29 cellular contexts compared by ENCODE assay signal in the genomic region with DNA sequence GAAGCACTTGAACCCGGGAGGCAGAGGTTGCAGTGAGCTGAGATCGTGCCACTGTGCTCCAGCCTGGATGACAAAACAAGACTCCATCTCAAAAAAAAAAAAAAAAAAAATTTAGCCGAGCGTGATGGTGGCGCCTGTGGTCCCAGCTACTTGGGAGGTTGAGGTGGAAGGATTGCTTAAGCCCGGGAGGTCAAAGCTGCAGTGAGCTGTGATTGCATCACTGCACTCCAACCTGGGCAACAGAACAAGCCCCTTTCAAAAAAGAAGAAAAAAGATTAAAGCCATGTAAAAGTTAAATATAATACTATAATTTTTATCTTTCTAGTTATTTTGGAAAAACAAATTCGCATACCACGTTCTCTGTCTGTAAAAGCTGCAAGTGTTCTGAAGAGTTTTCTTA.
DNase-seq lines count a peak whose midpoint lies in the region; ATAC-seq, FAIRE-seq and TF ChIP-seq lines count a peak whose summit lies in the region.
"Had no signal": no experiment of that assay in that cellular context is flagged by ENCODE, and none has a peak within 500 bp of the region (broad histone marks: within the 10 kb centered on the region; RNA-seq: fewer than 3 reads in every experiment).

No MANE protein-coding gene starts in this region.

- H3K4me1 ChIP-seq in HepG2 (ENCODE audit: insufficient read depth, low read length) (no peaks in the 10 kb centered on the region), right lobe of liver (no peaks in the 10 kb centered on the region), K562 (replicated peaks in 1 of 2; ENCODE audit: control insufficient read depth in 2 of 2, insufficient read depth in 2 of 2, low read length in 2 of 2) (no peaks in the 10 kb centered on the region; a peak in 1 of 5 replicates), H1 (replicated peaks in 1 of 4; ENCODE audit: control insufficient read depth in 3 of 4, insufficient read depth in 4 of 4, low read length in 3 of 4) (no peaks in the 10 kb centered on the region)
- H3K4me1 ChIP-seq: BE2C, BLaER1 had no signal

- no peak overlapping the region for H3K4me3 Mint-ChIP-seq in effector memory CD8-positive, alpha-beta T cell
- H3K4me3 Mint-ChIP-seq: CD14-positive monocyte; CD4-positive, alpha-beta memory T cell; CD4-positive, CD25-positive, alpha-beta regulatory T cell; CD8-positive, alpha-beta memory T cell had no signal

- H2BK12ac ChIP-seq in H1 (ENCODE audit: low read depth, low read length): no peak overlapping the region

- H3K9me3 ChIP-seq in HepG2 (ENCODE audit: low read length) (no peaks in the 10 kb centered on the region), right lobe of liver (no peaks in the 10 kb centered on the region), K562 (replicated peaks; ENCODE audit: control insufficient read depth, insufficient read depth, low read depth, low read length) (no peaks in the 10 kb centered on the region), H1 (ENCODE audit: insufficient read depth in 2 of 2, low read depth in 1 of 2, low read length in 1 of 2) (no peaks in the 10 kb centered on the region)
- H3K9me3 ChIP-seq: BE2C, BLaER1 had no signal

- no peak overlapping the region for H3K4ac ChIP-seq in H1 (replicated peaks; ENCODE audit: insufficient read length, low read depth, low read length)

- H3K36me3 Mint-ChIP-seq in effector memory CD8-positive, alpha-beta T cell (ENCODE audit: insufficient read depth): peaks cover 20% of the 10 kb centered on the region

- no TSS peak for BruUV-seq in HepG2 (replicated peaks; lab: Mats Ljungman, UMichigan)
- BruUV-seq in K562 (replicated peaks; lab: Mats Ljungman, UMichigan): no TSS peak

- no peaks in the 10 kb centered on the region for H3K79me1 ChIP-seq in H1 (ENCODE audit: low read depth, low read length)

- no peak overlapping the region for H3K18ac ChIP-seq in H1 (ENCODE audit: extremely low read depth, low read length)

- H3K27ac Mint-ChIP-seq in effector memory CD8-positive, alpha-beta T cell: no peak overlapping the region
- H3K27ac Mint-ChIP-seq: CD14-positive monocyte; CD4-positive, CD25-positive, alpha-beta regulatory T cell had no signal

- H4K8ac ChIP-seq in H1 (ENCODE audit: extremely low read depth, insufficient read depth, low read length): no peak overlapping the region; the same call in 1 of the 2 replicates

- no peak for ATAC-seq in HepG2
- no peak for ATAC-seq in right lobe of liver
- ATAC-seq in K562: no peak
- no peak for ATAC-seq in effector memory CD8-positive, alpha-beta T cell (replicated peaks)
- ATAC-seq in HG03108 (IDR thresholded peaks at IDR 0.05; ENCODE audit: unreplicated experiment): no peak
- ATAC-seq: GM12878 had no signal

- H4K20me1 ChIP-seq in HepG2 (ENCODE audit: insufficient read depth, low read length) (no peaks in the 10 kb centered on the region), K562 (replicated peaks; ENCODE audit: control insufficient read depth, insufficient read depth, low read length) (no peaks in the 10 kb centered on the region), H1 (replicated peaks in 1 of 2; ENCODE audit: control insufficient read depth in 1 of 2, insufficient read depth in 2 of 2, low read length in 2 of 2) (no peaks in the 10 kb centered on the region)
- H4K20me1 ChIP-seq: BLaER1 had no signal

- H3K4me1 Mint-ChIP-seq in effector memory CD8-positive, alpha-beta T cell (ENCODE audit: low read depth in 2 of 2): no peaks in the 10 kb centered on the region
- H3K4me1 Mint-ChIP-seq: CD14-positive monocyte; CD4-positive, alpha-beta memory T cell; CD8-positive, alpha-beta memory T cell had no signal

- TF ChIP-seq CTCF in HepG2 (CRISPR knock-in tag; IDR thresholded peaks at IDR 0.05): no peak
- TF ChIP-seq CTCF in right lobe of liver (IDR thresholded peaks at IDR 0.05): no peak
- TF ChIP-seq CTCF in NB4 (IDR thresholded peaks at IDR 0.05; ENCODE audit: low read depth, low read length): no peak
- no peak for TF ChIP-seq CTCF in K562 (IDR thresholded peaks at IDR 0.05 in 2 of 3, conservative IDR thresholded peaks at IDR 0.05 in 1 of 3; ENCODE audit: insufficient read depth in 2 of 3, low read depth in 1 of 3, low read length in 3 of 3)
- TF ChIP-seq CTCF in H1 (IDR thresholded peaks at IDR 0.05; ENCODE audit: control extremely low read depth in 1 of 3, insufficient read depth in 1 of 3, low read depth in 1 of 3, low read length in 3 of 3): no peak

- POLR2A ChIA-PET in HepG2 (lab: Yijun Ruan, JAX) (no interaction called here), K562 (lab: Yijun Ruan, JAX) (interaction anchor here (0.6 to 1.0 kb wide), 2 partner anchors 73 to 100 kb away, joined by 3 read pairs; partner anchors contain the start of gene PRKCI), H1 (lab: Charles Lee; ENCODE audit: partially characterized antibody) (interaction anchor here (0.6 kb wide), 1 partner anchor 270 kb away, joined by 4 read pairs; no protein-coding TSS in a partner anchor)

- WGBS in HepG2 (ENCODE audit: low lambda C conversion rate): 92% methylated on average over 8 of the region's 8 CpGs
- 91% methylated on average over 7 of the region's 8 CpGs for WGBS in right lobe of liver (ENCODE audit: insufficient coverage, low coverage, low lambda C conversion rate, missing lambda C conversion rate)
- 92% methylated on average over 4 of the region's 8 CpGs for WGBS in K562 (ENCODE audit: insufficient coverage, low coverage, missing lambda C conversion rate)
- WGBS in H1 (ENCODE audit: extremely low coverage in 1 of 2, insufficient coverage in 1 of 2, insufficient read length in 1 of 2, insufficient replicate concordance in 2 of 2, low coverage in 1 of 2, low lambda C conversion rate in 2 of 2, missing lambda C conversion rate in 1 of 2), 2 experiments: 92% methylated on average over 8 of the region's 8 CpGs; no CpG with 5 or more reads in 1 of the 2 experiments

- H2BK15ac ChIP-seq in H1 (ENCODE audit: low read length): no peak overlapping the region

- H3K4me3 ChIP-seq in HepG2 (replicated peaks in 1 of 3; ENCODE audit: insufficient read depth in 1 of 3, low read depth in 2 of 3, low read length in 3 of 3) (no peak overlapping the region), right lobe of liver (no peak overlapping the region), NB4 (ENCODE audit: low read depth, low read length) (no peak overlapping the region), K562 (no peak overlapping the region), H1 (ENCODE audit: extremely low read depth in 1 of 4, insufficient read depth in 2 of 4, low read depth in 3 of 4, low read length in 4 of 4) (no peak overlapping the region)
- H3K4me3 ChIP-seq: BLaER1, GM12878 had no signal

- no peaks in the 10 kb centered on the region for H3K27me3 Mint-ChIP-seq in effector memory CD8-positive, alpha-beta T cell
- H3K27me3 Mint-ChIP-seq: CD4-positive, alpha-beta memory T cell; CD4-positive, CD25-positive, alpha-beta regulatory T cell; CD8-positive, alpha-beta memory T cell had no signal

- intact Hi-C loops in HepG2 (cut with micrococcal nuclease; ENCODE audit: unreplicated experiment) (no loop called here), right lobe of liver (cut with DNase I) (no loop called here), K562 (cut with micrococcal nuclease) (no loop called here)

- H2AFZ ChIP-seq in HepG2 (ENCODE audit: low read length) (no peak overlapping the region), K562 (ENCODE audit: low read depth, low read length) (no peak overlapping the region), H1 (ENCODE audit: low read length) (no peak overlapping the region)

- H3K9ac ChIP-seq in HepG2 (ENCODE audit: insufficient read depth, low read depth, low read length) (no peak overlapping the region), K562 (ENCODE audit: insufficient read depth in 1 of 2, low read depth in 2 of 2, low read length in 2 of 2) (no peak overlapping the region), H1 (replicated peaks in 1 of 4; ENCODE audit: extremely low read depth in 1 of 4, low read depth in 3 of 4, low read length in 3 of 4) (no peak overlapping the region)
- H3K9ac ChIP-seq: BLaER1 had no signal

- H3K79me2 ChIP-seq in HepG2 (ENCODE audit: insufficient read depth, low read length): no peaks in the 10 kb centered on the region
- H3K79me2 ChIP-seq in K562 (ENCODE audit: control insufficient read depth, insufficient read depth, low read length): no peaks in the 10 kb centered on the region
- H3K79me2 ChIP-seq in H1 (ENCODE audit: control insufficient read depth in 1 of 2, insufficient read depth in 2 of 2, low read length in 2 of 2): no peaks in the 10 kb centered on the region

- in situ Hi-C loops in HepG2 (cut with HindIII; ENCODE audit: extremely low pct_ligation_motif_present, low pct_unique_long_range_greater_than_20kb) (no loop called here), K562 (cut with MboI) (no loop called here)

- DNase-seq in HepG2 (ENCODE audit: low spot score) (no peak), right lobe of liver (no peak), NB4 (ENCODE audit: low read depth) (peak; percentile 12), K562 (ENCODE audit: extremely low read depth in 1 of 4, low spot score in 3 of 4) (no peak), H1 (ENCODE audit: low read depth in 1 of 2, low spot score in 2 of 2) (no peak), epidermal melanocyte (ENCODE audit: insufficient read length, low spot score) (no peak)
- no peak for DNase-seq in effector memory CD8-positive, alpha-beta T cell
- DNase-seq: 8988T; ACHN; BE2C; C1 segment of cervical spinal cord; CD4-positive, alpha-beta memory T cell; CD4-positive, CD25-positive, alpha-beta regulatory T cell; CD8-positive, alpha-beta memory T cell; COR-L47; DMS 273 treated with DMSO at 0.1 percent for 48 hours; DMS153; DMS53; DMS79; DND-41; EL; GDM1 had no signal

- no peak overlapping the region for H2AK5ac ChIP-seq in H1 (ENCODE audit: low read depth, low read length)

- TF ChIP-seq POLR2A in HepG2 (IDR thresholded peaks at IDR 0.05; ENCODE audit: insufficient read depth in 1 of 2, low read depth in 2 of 2, low read length in 2 of 2) (no peak), right lobe of liver (IDR thresholded peaks at IDR 0.05) (no peak), NB4 (IDR thresholded peaks at IDR 0.05; ENCODE audit: extremely low read depth, insufficient read length) (no peak), K562 (conservative IDR thresholded peaks at IDR 0.05) (no peak), H1 (IDR thresholded peaks at IDR 0.05; ENCODE audit: control extremely low read depth in 1 of 2, low read depth in 2 of 2, low read length in 2 of 2) (no peak)

- no peaks in the 10 kb centered on the region for H3K23me2 ChIP-seq in H1 (ENCODE audit: low read depth, low read length)

- CTCF ChIA-PET in HepG2 (lab: Yijun Ruan, JAX; ENCODE audit: low intra/inter-chr PET ratio, low total read pairs) (no interaction called here), K562 (lab: Yijun Ruan, JAX; ENCODE audit: low intra/inter-chr PET ratio) (no interaction called here), H1 (lab: Charles Lee; ENCODE audit: partially characterized antibody) (interaction anchor here (0.5 to 1.1 kb wide), 3 partner anchors 20 to 231 kb away, joined by 3 to 5 read pairs (median 3); no protein-coding TSS in a partner anchor)

- H3K9me1 ChIP-seq in K562 (ENCODE audit: control insufficient read depth, insufficient read depth, low read length): no peaks in the 10 kb centered on the region

- H2BK5ac ChIP-seq in H1 (ENCODE audit: low read depth, low read length): no peak overlapping the region

- no peak overlapping the region for H3K56ac ChIP-seq in H1 (replicated peaks; ENCODE audit: insufficient read length, low read depth, low read length)

- H3K27me3 ChIP-seq in HepG2 (ENCODE audit: control insufficient read depth in 1 of 2, insufficient read depth in 2 of 2, low read length in 2 of 2) (no peaks in the 10 kb centered on the region), right lobe of liver (no peaks in the 10 kb centered on the region), K562 (ENCODE audit: control insufficient read depth in 2 of 2, insufficient read depth in 2 of 2, low read length in 2 of 2) (no peaks in the 10 kb centered on the region), H1 (replicated peaks in 1 of 4; ENCODE audit: control insufficient read depth in 3 of 4, extremely low read depth in 1 of 4, insufficient read depth in 3 of 4, low read length in 3 of 4) (no peaks in the 10 kb centered on the region)
- H3K27me3 ChIP-seq: BE2C, BLaER1 had no signal

- H3K36me3 ChIP-seq in HepG2 (replicated peaks in 1 of 2; ENCODE audit: control insufficient read depth in 1 of 2, insufficient read depth in 2 of 2, low read length in 2 of 2) (peaks cover 1 to 25% of the 10 kb centered on the region in 2 experiments; a peak in 4 of 5 replicates), right lobe of liver (peaks cover 0 to 10% (median 0%) of the 10 kb centered on the region in 4 donors), K562 (ENCODE audit: control insufficient read depth, insufficient read depth, low read length) (peaks cover 42% of the 10 kb centered on the region; the same call in 2 of the 3 replicates), H1 (ENCODE audit: control insufficient read depth in 2 of 4, insufficient read depth in 4 of 4, low read length in 3 of 4) (peaks cover 2 to 33% (median 16%) of the 10 kb centered on the region in 4 experiments; a peak in 6 of 8 replicates)
- H3K36me3 ChIP-seq: BE2C had no signal

- H2BK120ac ChIP-seq in H1 (replicated peaks; ENCODE audit: low read depth, low read length): no peak overlapping the region

- no peak for TF ChIP-seq EP300 in HepG2 (IDR thresholded peaks at IDR 0.05; ENCODE audit: low read depth in 2 of 2, low read length in 2 of 2)
- TF ChIP-seq EP300 in HepG2 (CRISPR knock-in tag; IDR thresholded peaks at IDR 0.05; ENCODE audit: borderline replicate concordance): no peak
- TF ChIP-seq EP300 in K562 (IDR thresholded peaks at IDR 0.05; ENCODE audit: low read length): no peak
- TF ChIP-seq EP300 in H1 (IDR thresholded peaks at IDR 0.05; ENCODE audit: borderline replicate concordance in 1 of 2, low read depth in 2 of 2, low read length in 2 of 2): no peak

- H3K4me2 ChIP-seq in HepG2 (ENCODE audit: low read depth, low read length): no peak overlapping the region
- H3K4me2 ChIP-seq in K562 (ENCODE audit: insufficient read depth, low read length): no peak overlapping the region
- H3K4me2 ChIP-seq in H1 (ENCODE audit: insufficient read depth in 1 of 2, low read depth in 2 of 2, low read length in 2 of 2): no peak overlapping the region
- H3K4me2 ChIP-seq: BLaER1 had no signal

- H3K14ac ChIP-seq in H1 (ENCODE audit: insufficient read length): no peak overlapping the region

- H2BK20ac ChIP-seq in H1 (ENCODE audit: low read length): no peak overlapping the region

- H4K5ac ChIP-seq in H1 (ENCODE audit: insufficient read length, low read depth, low read length): no peak overlapping the region

- H3K23ac ChIP-seq in H1 (ENCODE audit: insufficient read length): no peak overlapping the region

- H4K91ac ChIP-seq in H1 (replicated peaks; ENCODE audit: insufficient read length, low read length): no peak overlapping the region

- no peaks in the 10 kb centered on the region for H3K9me3 Mint-ChIP-seq in effector memory CD8-positive, alpha-beta T cell
- H3K9me3 Mint-ChIP-seq: CD4-positive, alpha-beta memory T cell; CD4-positive, CD25-positive, alpha-beta regulatory T cell; CD8-positive, alpha-beta memory T cell had no signal

- no peak for FAIRE-seq in HepG2 (lab: Jason Lieb, UNC)
- FAIRE-seq in K562 (lab: Jason Lieb, UNC): no peak
- FAIRE-seq in H1 (lab: Jason Lieb, UNC): no peak
- FAIRE-seq: A204.1, GM12878, GM12892, GM18507 had no signal

- H3K27ac ChIP-seq in HepG2 (ENCODE audit: extremely low read length, insufficient read depth, low read length): no peak overlapping the region
- no peak overlapping the region for H3K27ac ChIP-seq in right lobe of liver
- H3K27ac ChIP-seq in K562 (ENCODE audit: extremely low read depth, low read depth, low read length): no peak overlapping the region
- H3K27ac ChIP-seq in H1 (ENCODE audit: low read depth, low read length): no peak overlapping the region
- H3K27ac ChIP-seq: BLaER1 had no signal

- TF ChIP-seq RAD21 in HepG2 (CRISPR knock-in tag; IDR thresholded peaks at IDR 0.05) (no peak), K562 (CRISPR knock-in tag; conservative IDR thresholded peaks at IDR 0.05 in 1 of 2, IDR thresholded peaks at IDR 0.05 in 1 of 2) (no peak), H1 (IDR thresholded peaks at IDR 0.05 in 1 of 2, conservative IDR thresholded peaks at IDR 0.05 in 1 of 2; ENCODE audit: low read depth in 2 of 2, low read length in 2 of 2) (no peak)

Comparison
In these comparisons a context has a peak if more than half of its experiments do, and no peak if none do; other contexts are left out.
1. Of the 241 proteins assayed by ChIP-seq in both HepG2 and K562: peak only in HepG2: none; only in K562: none; in both: CEBPB and CEBPG; in neither: 238; mixed calls (peak in some experiments, not most) for 1.